ENCODE assay signal across 23 cellular contexts in genomic region chr1:202940561-202940960, GRCh38.
"Had no signal": no experiment of that assay in that cellular context is flagged by ENCODE, and none has a peak within 500 bp of the region (broad histone marks: within the 10 kb centered on the region; RNA-seq: fewer than 3 reads in every experiment).

No MANE protein-coding gene starts in this region.

- H3K9me3 Mint-ChIP-seq: dendritic cell treated with granulocyte-macrophage colony-stimulating factor and Interleukin-4, amounts not matched to agents 40 ng/mL and 50 ng/mL, for 4 days; memory B cell; naive thymus-derived CD4-positive, alpha-beta T cell had no signal

- H3K27ac ChIP-seq: epithelial cell of prostate, esophagus muscularis mucosa, foreskin keratinocyte, gastroesophageal sphincter, heart right ventricle, left lung, lower lobe of right lung had no signal

- H3K27ac Mint-ChIP-seq: dendritic cell treated with granulocyte-macrophage colony-stimulating factor and Interleukin-4, amounts not matched to agents 40 ng/mL and 50 ng/mL, for 4 days; memory B cell; naive thymus-derived CD4-positive, alpha-beta T cell had no signal

- H3K4me3 ChIP-seq: esophagus muscularis mucosa, gastroesophageal sphincter, heart right ventricle, left lung, lower lobe of right lung had no signal

- H3K27me3 ChIP-seq: esophagus muscularis mucosa, foreskin keratinocyte, gastroesophageal sphincter, heart right ventricle, left lung had no signal

- H3K4me3 Mint-ChIP-seq: dendritic cell treated with granulocyte-macrophage colony-stimulating factor and Interleukin-4, amounts not matched to agents 40 ng/mL and 50 ng/mL, for 4 days; memory B cell; naive thymus-derived CD4-positive, alpha-beta T cell had no signal

- H3K4me1 ChIP-seq: esophagus muscularis mucosa, gastroesophageal sphincter, heart right ventricle, left lung, lower lobe of right lung had no signal

- DNase-seq: cortex of kidney; effector memory CD4-positive, alpha-beta T cell; erythroblast; heart right ventricle; hippocampal formation; left cardiac atrium; left lung; left ventricle myocardium superior; lower lobe of right lung; mesendoderm; midbrain; naive thymus-derived CD4-positive, alpha-beta T cell had no signal

- ATAC-seq: foreskin keratinocyte; gastroesophageal sphincter; heart right ventricle; left cardiac atrium; left lung; left ventricle myocardium superior; lower lobe of right lung; naive thymus-derived CD4-positive, alpha-beta T cell had no signal

- H3K4me1 Mint-ChIP-seq: memory B cell; naive thymus-derived CD4-positive, alpha-beta T cell had no signal

- FAIRE-seq: colon, endothelial cell of umbilical vein, frontal cortex, islet of Langerhans, keratinocyte had no signal

- H3K9me3 ChIP-seq: esophagus muscularis mucosa, gastroesophageal sphincter, heart right ventricle, left lung, lower lobe of right lung had no signal
